17 cellular contexts compared by ENCODE assay signal in the genomic region with DNA sequence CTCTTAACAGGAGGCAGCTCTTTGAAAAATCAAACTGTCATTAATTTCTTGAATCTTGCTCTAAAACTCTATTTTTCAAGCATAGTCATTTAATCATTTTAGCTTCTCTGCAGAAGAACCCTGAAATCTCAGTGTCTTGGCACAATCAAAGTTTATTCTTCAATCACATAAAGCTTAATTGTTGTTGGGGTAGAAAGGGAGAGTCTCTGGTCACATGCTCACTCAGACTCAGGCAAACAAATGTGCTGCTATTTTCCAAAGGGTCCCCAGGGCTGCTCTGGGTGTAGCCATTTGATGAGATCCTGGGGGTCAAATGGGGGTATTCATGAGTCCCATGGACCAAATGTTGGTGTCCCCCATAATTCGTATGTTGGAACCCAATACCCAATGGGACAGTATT.
"Had no signal": no experiment of that assay in that cellular context is flagged by ENCODE, and none has a peak within 500 bp of the region (broad histone marks: within the 10 kb centered on the region; RNA-seq: fewer than 3 reads in every experiment).

No MANE protein-coding gene starts in this region.

- H3K27ac ChIP-seq: brain microvascular endothelial cell, left lung, lower lobe of right lung, right lobe of liver had no signal

- H3K27me3 ChIP-seq: brain microvascular endothelial cell, gastroesophageal sphincter, right lobe of liver had no signal

- H3K4me1 ChIP-seq: left lung, lower lobe of right lung, right lobe of liver had no signal

- DNase-seq: activated CD4-positive, alpha-beta memory T cell treated with anti-CD3 and anti-CD28 coated beads, Interleukin-2, amount 10 ng/mL, durations not matched to agents 7 days and 5 days; activated CD4-positive, alpha-beta T cell treated with anti-CD3 and anti-CD28 coated beads, Interleukin-2, amount 10 ng/mL, durations not matched to agents 24 days and 14 days; activated CD4-positive, CD25-positive, alpha-beta regulatory T cell treated with anti-CD3 and anti-CD28 coated beads, Interleukin-2, amount 50 U/mL, for 72 hours; activated CD8-positive, alpha-beta memory T cell treated with anti-CD3 and anti-CD28 coated beads, Interleukin-2, amount 50 U/mL, for 48 hours; activated gamma-delta T cell; activated naive CD4-positive, alpha-beta T cell treated with anti-CD3 and anti-CD28 coated beads, Interleukin-2, amount 10 ng/mL, durations not matched to agents 7 days and 5 days; activated naive CD8-positive, alpha-beta T cell treated with anti-CD3 and anti-CD28 coated beads, Interleukin-2, amount 10 ng/mL, durations not matched to agents 7 days and 5 days; activated T-cell treated with anti-CD3 and anti-CD28 coated beads, Interleukin-2, amount 50 U/mL, for 24 hours; brain microvascular endothelial cell; immature natural killer cell; left lung; lower lobe of right lung; right lobe of liver; stimulated activated CD4-positive, alpha-beta T cell treated with anti-CD3 and anti-CD28 coated beads, Interleukin-2, amount 100 ng/mL, for 48 hours; stimulated activated naive CD4-positive, alpha-beta T cell treated with Interleukin-2 at 50 U/mL for 16 hours; T-helper 2 cell had no signal

- H3K36me3 ChIP-seq: brain microvascular endothelial cell, gastroesophageal sphincter, left lung, lower lobe of right lung, right lobe of liver had no signal

- H3K9me3 ChIP-seq: gastroesophageal sphincter, left lung, lower lobe of right lung, right lobe of liver had no signal

- H3K4me3 ChIP-seq: gastroesophageal sphincter, left lung, lower lobe of right lung, right lobe of liver had no signal
